Comparison of ENCODE assay signal across 14 cellular contexts in genomic region chr12:109832534-109833306, GRCh38. TPM values are rescaled to one million over a fixed set of nuclear protein-coding genes. Genes with fewer than 3 reads are reported as not detected.
DNase-seq lines count a peak whose midpoint lies in the region; ATAC-seq and TF ChIP-seq lines count a peak whose summit lies in the region.
"Had no signal": no experiment of that assay in that cellular context is flagged by ENCODE, and none has a peak within 500 bp of the region (broad histone marks: within the 10 kb centered on the region; RNA-seq: fewer than 3 reads in every experiment).

No MANE protein-coding gene starts in this region.

- DNase-seq in body of pancreas (peak in 1 of 4 donors; percentile 11), sigmoid colon (no peak), OCI-M2 (lab: John Stamatoyannopoulos, UW; ENCODE audit: unreplicated experiment) (no peak), NCI-H345 treated with DMSO at 0.1 percent for 48 hours (lab: John Stamatoyannopoulos, UW; ENCODE audit: unreplicated experiment) (no peak), HK-2 (ENCODE audit: unreplicated experiment) (no peak)
- DNase-seq: activated CD4-positive, alpha-beta T cell treated with anti-CD3 and anti-CD28 coated beads for 36 hours; activated naive CD4-positive, alpha-beta T cell; CD8-positive, alpha-beta memory T cell; natural killer cell; NCI-H187 treated with DMSO at 0.1 percent for 48 hours had no signal

- H3K4me1 ChIP-seq in ES-I3 (ENCODE audit: insufficient read depth, low read length) (peaks cover 10% of the 10 kb centered on the region; the same call in 1 of the 2 replicates), body of pancreas (peaks cover 38% of the 10 kb centered on the region), sigmoid colon (peaks cover 0 to 8% (median 6%) of the 10 kb centered on the region in 4 donors)

- ATAC-seq in body of pancreas (no peak), HG03175 (IDR thresholded peaks at IDR 0.05; ENCODE audit: unreplicated experiment) (no peak)
- ATAC-seq: activated CD4-positive, alpha-beta T cell treated with anti-CD3 and anti-CD28 coated beads for 36 hours; natural killer cell had no signal

- H3K36me3 ChIP-seq in ES-I3 (ENCODE audit: insufficient read depth, low read length) (no peaks in the 10 kb centered on the region), body of pancreas (replicated peaks in 1 of 2; ENCODE audit: insufficient read depth in 1 of 2, low read depth in 2 of 2) (no peaks in the 10 kb centered on the region), sigmoid colon (no peaks in the 10 kb centered on the region)

- peak overlapping the region in 1 of 2 donors; percentile 60 for H3K4me3 ChIP-seq in body of pancreas
- peak overlapping the region; percentile 60 for H3K4me3 ChIP-seq in iPS-18c (ENCODE audit: insufficient read depth, low read depth, low read length)
- H3K4me3 ChIP-seq in sigmoid colon, result peak overlapping the region; percentile 18 to 52 (median 42)

- no peak for TF ChIP-seq EP300 in sigmoid colon (IDR thresholded peaks at IDR 0.05)

- TF ChIP-seq POLR2A in body of pancreas (IDR thresholded peaks at IDR 0.05), result no peak
- TF ChIP-seq POLR2A in sigmoid colon (IDR thresholded peaks at IDR 0.05), result no peak

- peak overlapping the region in 3 of 4 donors; percentile 18 to 60 (median 46) for H3K27ac ChIP-seq in body of pancreas
- H3K27ac ChIP-seq in sigmoid colon, result no peak overlapping the region
- H3K27ac ChIP-seq: epithelial cell of prostate had no signal

- H3K27me3 ChIP-seq in body of pancreas (no peaks in the 10 kb centered on the region), sigmoid colon (peaks cover 12 to 39% (median 20%) of the 10 kb centered on the region in 3 donors)

- WGBS in body of pancreas, 2 donors, result 7% methylated on average over 29 of the region's 31 CpGs; no CpG with 5 or more reads in 1 of the 2 donors
- 29 to 30% methylated on average over 31 of the region's 31 CpGs for WGBS in sigmoid colon, 2 donors

- peak overlapping the region; percentile 42; the same call in 1 of the 2 replicates for H3K9ac ChIP-seq in ES-I3 (ENCODE audit: low read depth, low read length)

- intact Hi-C loops in body of pancreas (cut with DNase I), result no loop called here
- intact Hi-C loops in sigmoid colon (cut with DNase I), result no loop called here

- no peaks in the 10 kb centered on the region for H3K9me3 ChIP-seq in ES-I3 (ENCODE audit: control insufficient read depth, insufficient read depth, low read length)
- H3K9me3 ChIP-seq in body of pancreas, result no peaks in the 10 kb centered on the region
- no peaks in the 10 kb centered on the region for H3K9me3 ChIP-seq in iPS-18c (ENCODE audit: control insufficient read depth, insufficient read depth, low read length)
- H3K9me3 ChIP-seq in sigmoid colon, result no peaks in the 10 kb centered on the region

- no peak for TF ChIP-seq CTCF in body of pancreas (IDR thresholded peaks at IDR 0.05)
- no peak for TF ChIP-seq CTCF in sigmoid colon (IDR thresholded peaks at IDR 0.05)

RNA-seq across cellular contexts. Expression of gene TRPV4, which starts 0.5 kb away (rescaled TPM):
- total RNA-seq in body of pancreas (1 to 10 TPM; 5.2 to 6.3 TPM), sigmoid colon (under 1 TPM in 3 of 4 donors, not detected in 1; 0.14 to 0.55 (median 0.36) TPM)
- polyA plus RNA-seq in sigmoid colon, result under 1 TPM; 0.23 to 0.60 (median 0.42) TPM
- total RNA-seq: activated CD4-positive, alpha-beta T cell treated with anti-CD3 and anti-CD28 coated beads for 36 hours; CD8-positive, alpha-beta memory T cell; natural killer cell had no signal
- polyA plus RNA-seq: CD8-positive, alpha-beta memory T cell had no signal

RNA-seq across cellular contexts. Expression of gene GLTP, which starts 47.6 kb away (rescaled TPM):
- total RNA-seq in body of pancreas (10 to 100 TPM; 21.1 to 27.8 TPM), sigmoid colon (10 to 100 TPM; 33.5 to 45.3 (median 40.3) TPM)
- polyA plus RNA-seq in sigmoid colon, result 100 to 1,000 TPM in 1 of 3 donors, 10 to 100 TPM in 2; 48.7 to 105 (median 83.5) TPM

Comparison
In these comparisons a context has a peak if more than half of its experiments do, and no peak if none do; other contexts are left out.
1. H3K27ac ChIP-seq: peak in body of pancreas (3 of 4); none in sigmoid colon (0 of 4).